1 cellular context compared by ENCODE assay signal in the genomic region with DNA sequence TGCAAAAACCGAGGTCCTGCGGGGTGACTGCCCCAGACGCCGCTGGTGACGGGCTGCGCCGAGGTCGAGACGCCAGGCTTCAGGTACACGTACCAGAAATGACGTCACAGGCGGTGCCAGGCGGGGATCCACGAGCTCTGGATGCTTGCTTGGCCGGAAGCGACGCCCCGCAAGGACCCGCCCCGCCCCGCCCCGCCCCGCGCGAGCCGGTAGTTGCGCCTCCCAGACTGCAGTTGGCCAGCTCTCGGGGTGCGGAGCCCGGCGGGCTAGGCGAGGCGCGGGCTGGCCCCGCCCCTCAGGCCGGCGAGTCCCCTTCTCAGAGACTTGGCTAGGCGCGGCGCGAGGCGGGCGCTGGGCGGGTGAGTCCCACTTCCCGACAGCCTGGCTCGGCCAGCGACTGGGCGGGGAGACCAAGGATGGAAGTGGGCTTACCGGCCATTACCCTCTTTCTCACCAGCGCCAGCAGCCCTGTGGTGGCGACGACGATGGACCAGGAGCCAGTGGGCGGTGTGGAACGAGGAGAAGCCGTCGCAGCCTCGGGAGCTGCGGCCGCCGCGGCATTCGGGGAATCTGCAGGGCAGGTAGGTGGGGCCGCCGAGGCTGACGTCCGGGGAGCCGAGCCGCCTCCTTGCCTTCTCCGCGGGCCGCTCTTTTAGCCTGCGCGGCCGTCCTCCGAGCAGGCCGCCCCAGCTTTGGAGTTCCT.
TF ChIP-seq lines count a peak whose summit lies in the region.

FAM177A1 (plus strand) TSS at position 225 of the 703 bp plus-strand sequence; CDS start at position 417, 192 bp downstream.

TF ChIP-seq in GM12878, 131 proteins besides CTCF, POLR2A, EP300 and RAD21 (continued from another document):
- TF ChIP-seq RELB (IDR thresholded peaks at IDR 0.05; ENCODE audit: low read depth) (peak; percentile 34; the same call in 1 of the 2 replicates), EGR1 (IDR thresholded peaks at IDR 0.05; ENCODE audit: borderline replicate concordance in 1 of 2, low read depth in 2 of 2, low read length in 2 of 2) (peak in 1 of 2 experiments; percentile 18; a peak in 1 of 3 replicates), WRNIP1 (IDR thresholded peaks at IDR 0.05; ENCODE audit: borderline replicate concordance, low read depth, low read length) (no peak), USF2 (IDR thresholded peaks at IDR 0.05; ENCODE audit: borderline replicate concordance, low read depth, low read length) (no peak), FOS (IDR thresholded peaks at IDR 0.05; ENCODE audit: borderline replicate concordance, extremely low read depth, insufficient read length) (no peak), SUPT20H (IDR thresholded peaks at IDR 0.05; ENCODE audit: borderline replicate concordance, control insufficient read depth, low read depth, low read length) (no peak), FOXK2 (IDR thresholded peaks at IDR 0.05) (peak; percentile 12; the same call in 1 of the 2 replicates), STAT3 (IDR thresholded peaks at IDR 0.05; ENCODE audit: low read depth, low read length) (no peak), EED (IDR thresholded peaks at IDR 0.05; ENCODE audit: low read depth) (peak; percentile 39; the same call in 1 of the 2 replicates), TCF12 (IDR thresholded peaks at IDR 0.05; ENCODE audit: low read depth, low read length) (0 out of 2 replicates have a peak, but pooled peaks have one; percentile 24), POLR2AphosphoS5 (IDR thresholded peaks at IDR 0.05; ENCODE audit: low read length) (peak; percentile 90), CEBPZ (IDR thresholded peaks at IDR 0.05; ENCODE audit: low read depth, low read length) (no peak), BACH1 (IDR thresholded peaks at IDR 0.05; ENCODE audit: borderline replicate concordance) (peak; percentile 83), TBL1XR1 (IDR thresholded peaks at IDR 0.05; ENCODE audit: low read depth, low read length) (peak; percentile 47; the same call in 1 of the 2 replicates), NKRF (conservative IDR thresholded peaks at IDR 0.05) (peak; percentile 68), SPI1 (IDR thresholded peaks at IDR 0.05; ENCODE audit: borderline replicate concordance, insufficient read depth, low read depth, low read length) (no peak), NR2C2 (IDR thresholded peaks at IDR 0.05; ENCODE audit: borderline replicate concordance, control insufficient read depth, insufficient read length, low read depth) (no peak), TARDBP (IDR thresholded peaks at IDR 0.05; ENCODE audit: borderline replicate concordance) (no peak), CHD2 (IDR thresholded peaks at IDR 0.05; ENCODE audit: borderline replicate concordance, low read depth, low read length) (0 out of 2 replicates have a peak, but pooled peaks have one; percentile 10), HCFC1 (IDR thresholded peaks at IDR 0.05; ENCODE audit: low read length) (no peak; the same call in 1 of the 2 replicates), PML (IDR thresholded peaks at IDR 0.05; ENCODE audit: low read length) (peak; percentile 42; the same call in 1 of the 2 replicates), ATF7 (IDR thresholded peaks at IDR 0.05; ENCODE audit: low read depth) (peak; percentile 99), KLF5 (IDR thresholded peaks at IDR 0.05; ENCODE audit: partially characterized antibody) (no peak), GATAD2B (conservative IDR thresholded peaks at IDR 0.05; ENCODE audit: low read depth) (peak; percentile 85; the same call in 1 of the 2 replicates), SP1 (IDR thresholded peaks at IDR 0.05; ENCODE audit: low read depth, low read length) (peak; percentile 29), POU2F2 (IDR thresholded peaks at IDR 0.05; ENCODE audit: borderline replicate concordance, low read depth, low read length) (peak; percentile 14; the same call in 1 of the 3 replicates), MYC (IDR thresholded peaks at IDR 0.05; ENCODE audit: insufficient read depth, insufficient read length, insufficient replicate concordance, low read length, severe bottlenecking) (no peak), TCF3 (IDR thresholded peaks at IDR 0.05; ENCODE audit: borderline replicate concordance, insufficient read depth, low read depth, low read length) (no peak), CREB1 (IDR thresholded peaks at IDR 0.05; ENCODE audit: low read depth) (peak; percentile 97)
- TF ChIP-seq, protein P1, sequence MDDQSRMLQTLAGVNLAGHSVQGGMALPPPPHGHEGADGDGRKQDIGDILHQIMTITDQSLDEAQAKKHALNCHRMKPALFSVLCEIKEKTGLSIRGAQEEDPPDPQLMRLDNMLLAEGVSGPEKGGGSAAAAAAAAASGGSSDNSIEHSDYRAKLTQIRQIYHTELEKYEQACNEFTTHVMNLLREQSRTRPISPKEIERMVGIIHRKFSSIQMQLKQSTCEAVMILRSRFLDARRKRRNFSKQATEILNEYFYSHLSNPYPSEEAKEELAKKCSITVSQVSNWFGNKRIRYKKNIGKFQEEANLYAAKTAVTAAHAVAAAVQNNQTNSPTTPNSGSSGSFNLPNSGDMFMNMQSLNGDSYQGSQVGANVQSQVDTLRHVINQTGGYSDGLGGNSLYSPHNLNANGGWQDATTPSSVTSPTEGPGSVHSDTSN (IDR thresholded peaks at IDR 0.05; ENCODE audit: insufficient replicate concordance, low read depth, low read length) = no peak
- TF ChIP-seq, protein P2, sequence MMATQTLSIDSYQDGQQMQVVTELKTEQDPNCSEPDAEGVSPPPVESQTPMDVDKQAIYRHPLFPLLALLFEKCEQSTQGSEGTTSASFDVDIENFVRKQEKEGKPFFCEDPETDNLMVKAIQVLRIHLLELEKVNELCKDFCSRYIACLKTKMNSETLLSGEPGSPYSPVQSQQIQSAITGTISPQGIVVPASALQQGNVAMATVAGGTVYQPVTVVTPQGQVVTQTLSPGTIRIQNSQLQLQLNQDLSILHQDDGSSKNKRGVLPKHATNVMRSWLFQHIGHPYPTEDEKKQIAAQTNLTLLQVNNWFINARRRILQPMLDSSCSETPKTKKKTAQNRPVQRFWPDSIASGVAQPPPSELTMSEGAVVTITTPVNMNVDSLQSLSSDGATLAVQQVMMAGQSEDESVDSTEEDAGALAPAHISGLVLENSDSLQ (IDR thresholded peaks at IDR 0.05) = 0 out of 2 replicates have a peak, but pooled peaks have one; percentile 8
